Comparison of ENCODE assay signal across 8 cellular contexts in the genomic region with DNA sequence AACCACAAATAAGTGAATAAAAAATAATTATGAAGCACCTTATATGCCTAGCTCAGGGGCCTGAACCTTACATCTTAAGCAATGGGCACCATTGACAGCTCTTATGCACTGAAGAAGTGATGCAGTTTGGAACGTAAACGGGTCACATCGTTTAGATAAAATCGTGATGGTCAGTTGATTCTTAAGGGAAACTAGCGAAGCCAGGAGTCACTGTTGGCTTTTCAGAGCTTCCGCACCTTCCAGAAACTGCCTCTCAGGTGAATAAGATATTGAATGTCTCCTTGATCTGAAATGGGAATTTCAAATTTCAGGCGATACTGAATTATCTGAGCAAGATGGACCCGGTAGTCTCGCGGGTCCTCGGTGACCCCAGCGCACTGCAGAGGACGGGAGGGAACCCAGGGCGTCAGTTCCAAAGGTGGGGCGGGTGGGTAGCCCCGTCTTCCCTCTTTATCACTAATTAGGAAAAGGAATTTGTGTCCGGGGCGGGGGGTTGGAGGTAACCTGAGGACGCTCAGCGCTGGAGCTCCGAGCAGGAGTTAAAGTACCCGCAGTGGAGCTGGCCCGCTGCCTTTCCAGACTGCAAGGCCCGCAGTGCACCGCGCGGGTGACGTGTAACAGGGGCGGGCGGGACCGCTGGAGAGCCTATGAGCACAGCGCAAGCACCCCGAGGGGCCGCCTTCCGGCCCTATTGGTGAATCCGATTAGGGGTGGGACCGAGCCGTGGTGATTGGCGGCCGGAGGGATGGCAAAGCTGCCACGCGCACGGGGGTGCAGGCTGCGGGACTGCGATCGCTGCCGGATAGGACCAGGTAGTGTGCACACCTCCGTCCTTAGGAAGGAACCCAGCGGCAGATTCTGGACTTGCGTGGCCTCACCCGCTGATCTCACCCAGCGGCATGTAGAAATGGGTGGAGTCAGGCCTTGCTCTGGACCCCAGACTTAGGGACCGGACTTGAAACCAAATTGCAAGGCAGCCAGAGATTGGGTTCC. TPM values are rescaled to one million over a fixed set of nuclear protein-coding genes. Genes with fewer than 3 reads are reported as not detected.
DNase-seq lines count a peak whose midpoint lies in the region; ATAC-seq lines count a peak whose summit lies in the region.

No MANE protein-coding gene starts in this region.

- H3K27me3 ChIP-seq in BLaER1: no peaks in the 10 kb centered on the region

- no peaks in the 10 kb centered on the region for H4K20me1 ChIP-seq in BLaER1

- peak overlapping the region; percentile 83 for H3K4me2 ChIP-seq in BLaER1

- H3K9me3 Mint-ChIP-seq in activated CD4-positive, alpha-beta T cell treated with anti-CD3 and anti-CD28 coated beads, Interleukin-2, amount 10 ng/mL, durations not matched to agents 7 days and 5 days: no peaks in the 10 kb centered on the region

- peak overlapping the region; percentile 73 for H3K27ac Mint-ChIP-seq in activated CD4-positive, alpha-beta T cell treated with anti-CD3 and anti-CD28 coated beads, Interleukin-2, amount 10 ng/mL, durations not matched to agents 7 days and 5 days

- H3K4me1 Mint-ChIP-seq in activated CD4-positive, alpha-beta T cell treated with anti-CD3 and anti-CD28 coated beads, Interleukin-2, amount 10 ng/mL, durations not matched to agents 7 days and 5 days: peaks cover 12% of the 10 kb centered on the region

- H3K4me3 Mint-ChIP-seq in activated CD4-positive, alpha-beta T cell treated with anti-CD3 and anti-CD28 coated beads, Interleukin-2, amount 10 ng/mL, durations not matched to agents 7 days and 5 days: peak overlapping the region; percentile 77

- no peaks in the 10 kb centered on the region for H3K36me3 ChIP-seq in BLaER1

- H3K4me1 ChIP-seq in BLaER1: peaks cover 9% of the 10 kb centered on the region

- POLR2A ChIA-PET in activated CD4-positive, alpha-beta T cell treated with anti-CD3 and anti-CD28 coated beads, Interleukin-2, amount 10 ng/mL, durations not matched to agents 7 days and 5 days (lab: Charles Lee): no interaction called here

- peaks cover 8% of the 10 kb centered on the region for H3K27me3 Mint-ChIP-seq in activated CD4-positive, alpha-beta T cell treated with anti-CD3 and anti-CD28 coated beads, Interleukin-2, amount 10 ng/mL, durations not matched to agents 7 days and 5 days

- CTCF ChIA-PET in activated CD4-positive, alpha-beta T cell treated with anti-CD3 and anti-CD28 coated beads, Interleukin-2, amount 10 ng/mL, durations not matched to agents 7 days and 5 days (lab: Charles Lee): interaction anchor here (0.6 to 1.7 kb wide), 6 partner anchors 19 to 513 kb away, joined by 3 to 6 read pairs (median 3); no protein-coding TSS in a partner anchor

- H3K9me3 ChIP-seq in BLaER1: no peaks in the 10 kb centered on the region

- H3K4me3 ChIP-seq in BLaER1: peak overlapping the region; percentile 67

- H3K27ac ChIP-seq in BLaER1: 0 out of 2 replicates have a peak overlapping the region, but pooled peaks have one; percentile 43

- peak; percentile 100 for ATAC-seq in GM19328 (IDR thresholded peaks at IDR 0.05; ENCODE audit: unreplicated experiment)
- ATAC-seq in HG03469 (IDR thresholded peaks at IDR 0.05; ENCODE audit: unreplicated experiment): peak; percentile 91
- peak; percentile 96 for ATAC-seq in left lobe of liver

- H3K36me3 Mint-ChIP-seq in activated CD4-positive, alpha-beta T cell treated with anti-CD3 and anti-CD28 coated beads, Interleukin-2, amount 10 ng/mL, durations not matched to agents 7 days and 5 days (ENCODE audit: low read depth): no peaks in the 10 kb centered on the region

- DNase-seq in NCI-H69 (lab: John Stamatoyannopoulos, UW) (peak; percentile 99), dedifferentiated amniotic fluid mesenchymal stem cell (ENCODE audit: extremely low spot score) (peak; percentile 97), left lobe of liver (ENCODE audit: low spot score) (peak; percentile 99)
- DNase-seq in activated CD4-positive, alpha-beta T cell treated with anti-CD3 and anti-CD28 coated beads, Interleukin-2, amount 10 ng/mL, durations not matched to agents 7 days and 5 days: peak; percentile 97
- peak; percentile 95 for DNase-seq in stimulated activated CD4-positive, alpha-beta T cell treated with anti-CD3 and anti-CD28 coated beads, Interleukin-1b, Interleukin-23, amount 100 ng/mL, for 48 hours

- H3K9ac ChIP-seq in BLaER1: peak overlapping the region; percentile 46

RNA-seq across cellular contexts. Expression of gene GARNL3, which starts 19.7 kb away (rescaled TPM):
- total RNA-seq in activated CD4-positive, alpha-beta T cell treated with anti-CD3 and anti-CD28 coated beads, Interleukin-2, amount 10 ng/mL, durations not matched to agents 7 days and 5 days: 1 to 10 TPM; 1.6 to 2.0 TPM
- total RNA-seq in left lobe of liver: 7.4 TPM

Comparison
In these comparisons a context has a peak if more than half of its experiments do, and no peak if none do; other contexts are left out.
1. Peak in every context shown above with its lines: DNase-seq, ATAC-seq, H3K4me3 ChIP-seq and H3K27ac ChIP-seq.